Comparison of ENCODE assay signal across 1 cellular context in the genomic region with DNA sequence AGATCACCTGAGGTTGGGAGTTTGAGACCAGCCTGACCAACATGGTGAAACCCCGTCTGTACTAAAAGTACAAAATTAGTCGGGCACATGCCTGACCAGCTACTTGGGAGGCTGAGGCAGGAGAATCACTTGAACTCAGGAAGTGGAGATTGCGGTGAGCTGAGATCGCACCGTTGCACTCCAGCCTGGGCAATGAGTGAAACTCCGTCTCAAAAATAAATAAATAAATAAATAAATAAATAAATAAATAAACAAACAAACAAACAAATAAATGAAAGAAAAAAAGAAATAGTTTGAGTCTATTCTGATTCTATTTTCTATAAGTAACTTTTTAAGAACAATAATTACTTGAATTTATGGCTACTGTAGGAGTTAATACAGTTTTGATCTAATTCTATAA. TPM values are rescaled to one million over a fixed set of nuclear protein-coding genes. Genes with fewer than 3 reads are reported as not detected.
"Had no signal": no experiment of that assay in that cellular context is flagged by ENCODE, and none has a peak within 500 bp of the region (broad histone marks: within the 10 kb centered on the region; RNA-seq: fewer than 3 reads in every experiment).

No MANE protein-coding gene starts in this region.

RNA-seq across cellular contexts. Expression of a gene that starts 6.3 kb away (rescaled TPM):
- total RNA-seq: GM12878 had no signal
- polyA plus RNA-seq: GM12878 had no signal
